In genomic region chr3:52891615-52892081, GRCh38 we compare ENCODE assay signal across 1 cellular context.
TF ChIP-seq lines count a peak whose summit lies in the region.

No MANE protein-coding gene starts in this region.

TF ChIP-seq in HepG2, 621 proteins besides CTCF, POLR2A, EP300 and RAD21:
- TF ChIP-seq ZNF335 (CRISPR knock-in tag; IDR thresholded peaks at IDR 0.05) (no peak), TGIF2 (CRISPR knock-in tag; IDR thresholded peaks at IDR 0.05) (no peak), PPARG (CRISPR knock-in tag; conservative IDR thresholded peaks at IDR 0.05) (peak; percentile 89), HDAC1 (CRISPR knock-in tag; IDR thresholded peaks at IDR 0.05) (0 out of 2 replicates have a peak, but pooled peaks have one; percentile 30), ZFP36L1 (CRISPR knock-in tag; IDR thresholded peaks at IDR 0.05) (0 out of 2 replicates have a peak, but pooled peaks have one; percentile 16), FOXA3 (CRISPR knock-in tag; IDR thresholded peaks at IDR 0.05) (peak; percentile 19; the same call in 1 of the 2 replicates), ZNF362 (CRISPR knock-in tag; IDR thresholded peaks at IDR 0.05; ENCODE audit: borderline replicate concordance) (peak; percentile 65; the same call in 1 of the 2 replicates), CEBPG (CRISPR knock-in tag; IDR thresholded peaks at IDR 0.05) (0 out of 2 replicates have a peak, but pooled peaks have one; percentile 18), ETV6 (CRISPR knock-in tag; conservative IDR thresholded peaks at IDR 0.05) (no peak), ZNF687 (CRISPR knock-in tag; IDR thresholded peaks at IDR 0.05) (peak; percentile 36; the same call in 1 of the 2 replicates), SOX6 (IDR thresholded peaks at IDR 0.05) (no peak), SOX6 (CRISPR knock-in tag; IDR thresholded peaks at IDR 0.05) (peak; percentile 47; the same call in 1 of the 2 replicates), FOXP1 (IDR thresholded peaks at IDR 0.05) (no peak), FOXP1 (CRISPR knock-in tag; IDR thresholded peaks at IDR 0.05) (0 out of 2 replicates have a peak, but pooled peaks have one; percentile 17), RFXANK (CRISPR knock-in tag; IDR thresholded peaks at IDR 0.05) (no peak), ZNF670 (CRISPR knock-in tag; IDR thresholded peaks at IDR 0.05; ENCODE audit: borderline replicate concordance) (peak; percentile 63; the same call in 1 of the 2 replicates), CEBPB (IDR thresholded peaks at IDR 0.05; ENCODE audit: borderline replicate concordance, low read depth, low read length) (peak; percentile 26; the same call in 1 of the 2 replicates), ASH2L (IDR thresholded peaks at IDR 0.05; ENCODE audit: insufficient read length, low read depth, low read length) (no peak), HNF4A (CRISPR knock-in tag; IDR thresholded peaks at IDR 0.05) (peak; percentile 27), NFATC3 (CRISPR knock-in tag; IDR thresholded peaks at IDR 0.05) (no peak), RXRB (CRISPR knock-in tag; IDR thresholded peaks at IDR 0.05; ENCODE audit: borderline replicate concordance) (peak; percentile 44; the same call in 1 of the 2 replicates), ZNF264 (CRISPR knock-in tag; IDR thresholded peaks at IDR 0.05) (no peak), SAP130 (CRISPR knock-in tag; IDR thresholded peaks at IDR 0.05; ENCODE audit: low read depth) (0 out of 2 replicates have a peak, but pooled peaks have one; percentile 19), ZNF256 (CRISPR knock-in tag; conservative IDR thresholded peaks at IDR 0.05) (no peak), SOX5 (CRISPR knock-in tag; IDR thresholded peaks at IDR 0.05; ENCODE audit: borderline replicate concordance) (peak; percentile 55; the same call in 1 of the 2 replicates), SPEN (CRISPR knock-in tag; IDR thresholded peaks at IDR 0.05; ENCODE audit: low read depth) (no peak), LCORL (IDR thresholded peaks at IDR 0.05) (no peak), LCORL (CRISPR knock-in tag; IDR thresholded peaks at IDR 0.05) (0 out of 2 replicates have a peak, but pooled peaks have one; percentile 16), SOX13 (IDR thresholded peaks at IDR 0.05) (no peak), SOX13 (CRISPR knock-in tag; conservative IDR thresholded peaks at IDR 0.05 in 1 of 2, IDR thresholded peaks at IDR 0.05 in 1 of 2) (peak in 1 of 2 experiments; percentile 31; a peak in 1 of 4 replicates), MEIS1 (CRISPR knock-in tag; IDR thresholded peaks at IDR 0.05; ENCODE audit: borderline replicate concordance) (no peak), MNT (IDR thresholded peaks at IDR 0.05) (peak; percentile 25; the same call in 1 of the 2 replicates)
- TF ChIP-seq, protein P1, sequence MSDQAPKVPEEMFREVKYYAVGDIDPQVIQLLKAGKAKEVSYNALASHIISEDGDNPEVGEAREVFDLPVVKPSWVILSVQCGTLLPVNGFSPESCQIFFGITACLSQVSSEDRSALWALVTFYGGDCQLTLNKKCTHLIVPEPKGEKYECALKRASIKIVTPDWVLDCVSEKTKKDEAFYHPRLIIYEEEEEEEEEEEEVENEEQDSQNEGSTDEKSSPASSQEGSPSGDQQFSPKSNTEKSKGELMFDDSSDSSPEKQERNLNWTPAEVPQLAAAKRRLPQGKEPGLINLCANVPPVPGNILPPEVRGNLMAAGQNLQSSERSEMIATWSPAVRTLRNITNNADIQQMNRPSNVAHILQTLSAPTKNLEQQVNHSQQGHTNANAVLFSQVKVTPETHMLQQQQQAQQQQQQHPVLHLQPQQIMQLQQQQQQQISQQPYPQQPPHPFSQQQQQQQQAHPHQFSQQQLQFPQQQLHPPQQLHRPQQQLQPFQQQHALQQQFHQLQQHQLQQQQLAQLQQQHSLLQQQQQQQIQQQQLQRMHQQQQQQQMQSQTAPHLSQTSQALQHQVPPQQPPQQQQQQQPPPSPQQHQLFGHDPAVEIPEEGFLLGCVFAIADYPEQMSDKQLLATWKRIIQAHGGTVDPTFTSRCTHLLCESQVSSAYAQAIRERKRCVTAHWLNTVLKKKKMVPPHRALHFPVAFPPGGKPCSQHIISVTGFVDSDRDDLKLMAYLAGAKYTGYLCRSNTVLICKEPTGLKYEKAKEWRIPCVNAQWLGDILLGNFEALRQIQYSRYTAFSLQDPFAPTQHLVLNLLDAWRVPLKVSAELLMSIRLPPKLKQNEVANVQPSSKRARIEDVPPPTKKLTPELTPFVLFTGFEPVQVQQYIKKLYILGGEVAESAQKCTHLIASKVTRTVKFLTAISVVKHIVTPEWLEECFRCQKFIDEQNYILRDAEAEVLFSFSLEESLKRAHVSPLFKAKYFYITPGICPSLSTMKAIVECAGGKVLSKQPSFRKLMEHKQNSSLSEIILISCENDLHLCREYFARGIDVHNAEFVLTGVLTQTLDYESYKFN (CRISPR knock-in tag; conservative IDR thresholded peaks at IDR 0.05), result peak; percentile 40; the same call in 1 of the 2 replicates
- TF ChIP-seq, protein P2, sequence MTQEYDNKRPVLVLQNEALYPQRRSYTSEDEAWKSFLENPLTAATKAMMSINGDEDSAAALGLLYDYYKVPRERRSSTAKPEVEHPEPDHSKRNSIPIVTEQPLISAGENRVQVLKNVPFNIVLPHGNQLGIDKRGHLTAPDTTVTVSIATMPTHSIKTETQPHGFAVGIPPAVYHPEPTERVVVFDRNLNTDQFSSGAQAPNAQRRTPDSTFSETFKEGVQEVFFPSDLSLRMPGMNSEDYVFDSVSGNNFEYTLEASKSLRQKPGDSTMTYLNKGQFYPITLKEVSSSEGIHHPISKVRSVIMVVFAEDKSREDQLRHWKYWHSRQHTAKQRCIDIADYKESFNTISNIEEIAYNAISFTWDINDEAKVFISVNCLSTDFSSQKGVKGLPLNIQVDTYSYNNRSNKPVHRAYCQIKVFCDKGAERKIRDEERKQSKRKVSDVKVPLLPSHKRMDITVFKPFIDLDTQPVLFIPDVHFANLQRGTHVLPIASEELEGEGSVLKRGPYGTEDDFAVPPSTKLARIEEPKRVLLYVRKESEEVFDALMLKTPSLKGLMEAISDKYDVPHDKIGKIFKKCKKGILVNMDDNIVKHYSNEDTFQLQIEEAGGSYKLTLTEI (CRISPR knock-in tag; conservative IDR thresholded peaks at IDR 0.05), result no peak
- TF ChIP-seq, protein P3, sequence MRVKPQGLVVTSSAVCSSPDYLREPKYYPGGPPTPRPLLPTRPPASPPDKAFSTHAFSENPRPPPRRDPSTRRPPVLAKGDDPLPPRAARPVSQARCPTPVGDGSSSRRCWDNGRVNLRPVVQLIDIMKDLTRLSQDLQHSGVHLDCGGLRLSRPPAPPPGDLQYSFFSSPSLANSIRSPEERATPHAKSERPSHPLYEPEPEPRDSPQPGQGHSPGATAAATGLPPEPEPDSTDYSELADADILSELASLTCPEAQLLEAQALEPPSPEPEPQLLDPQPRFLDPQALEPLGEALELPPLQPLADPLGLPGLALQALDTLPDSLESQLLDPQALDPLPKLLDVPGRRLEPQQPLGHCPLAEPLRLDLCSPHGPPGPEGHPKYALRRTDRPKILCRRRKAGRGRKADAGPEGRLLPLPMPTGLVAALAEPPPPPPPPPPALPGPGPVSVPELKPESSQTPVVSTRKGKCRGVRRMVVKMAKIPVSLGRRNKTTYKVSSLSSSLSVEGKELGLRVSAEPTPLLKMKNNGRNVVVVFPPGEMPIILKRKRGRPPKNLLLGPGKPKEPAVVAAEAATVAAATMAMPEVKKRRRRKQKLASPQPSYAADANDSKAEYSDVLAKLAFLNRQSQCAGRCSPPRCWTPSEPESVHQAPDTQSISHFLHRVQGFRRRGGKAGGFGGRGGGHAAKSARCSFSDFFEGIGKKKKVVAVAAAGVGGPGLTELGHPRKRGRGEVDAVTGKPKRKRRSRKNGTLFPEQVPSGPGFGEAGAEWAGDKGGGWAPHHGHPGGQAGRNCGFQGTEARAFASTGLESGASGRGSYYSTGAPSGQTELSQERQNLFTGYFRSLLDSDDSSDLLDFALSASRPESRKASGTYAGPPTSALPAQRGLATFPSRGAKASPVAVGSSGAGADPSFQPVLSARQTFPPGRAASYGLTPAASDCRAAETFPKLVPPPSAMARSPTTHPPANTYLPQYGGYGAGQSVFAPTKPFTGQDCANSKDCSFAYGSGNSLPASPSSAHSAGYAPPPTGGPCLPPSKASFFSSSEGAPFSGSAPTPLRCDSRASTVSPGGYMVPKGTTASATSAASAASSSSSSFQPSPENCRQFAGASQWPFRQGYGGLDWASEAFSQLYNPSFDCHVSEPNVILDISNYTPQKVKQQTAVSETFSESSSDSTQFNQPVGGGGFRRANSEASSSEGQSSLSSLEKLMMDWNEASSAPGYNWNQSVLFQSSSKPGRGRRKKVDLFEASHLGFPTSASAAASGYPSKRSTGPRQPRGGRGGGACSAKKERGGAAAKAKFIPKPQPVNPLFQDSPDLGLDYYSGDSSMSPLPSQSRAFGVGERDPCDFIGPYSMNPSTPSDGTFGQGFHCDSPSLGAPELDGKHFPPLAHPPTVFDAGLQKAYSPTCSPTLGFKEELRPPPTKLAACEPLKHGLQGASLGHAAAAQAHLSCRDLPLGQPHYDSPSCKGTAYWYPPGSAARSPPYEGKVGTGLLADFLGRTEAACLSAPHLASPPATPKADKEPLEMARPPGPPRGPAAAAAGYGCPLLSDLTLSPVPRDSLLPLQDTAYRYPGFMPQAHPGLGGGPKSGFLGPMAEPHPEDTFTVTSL (CRISPR knock-in tag; IDR thresholded peaks at IDR 0.05; ENCODE audit: borderline replicate concordance), result 0 out of 2 replicates have a peak, but pooled peaks have one; percentile 33
